In genomic region chr5:80255425-80255751, GRCh38 we compare ENCODE assay signal across 8 cellular contexts. TPM values are rescaled to one million over a fixed set of nuclear protein-coding genes. Genes with fewer than 3 reads are reported as not detected.
A peak's percentile ranks its signal among the peaks of the same experiment; 100 is the strongest.
DNase-seq lines count a peak whose midpoint lies in the region; ATAC-seq, FAIRE-seq and TF ChIP-seq lines count a peak whose summit lies in the region.

No MANE protein-coding gene starts in this region.

- DNase-seq in activated effector memory CD4-positive, alpha-beta T cell treated with anti-CD3 and anti-CD28 coated beads, Interleukin-2, amount 50 U/mL, for 16 hours, result peak; percentile 85
- DNase-seq in activated effector memory CD4-positive, alpha-beta T cell treated with Interleukin-2 at 50 U/mL for 16 hours, result no peak
- DNase-seq in NCI-H748 treated with DMSO at 0.1 percent for 48 hours (lab: John Stamatoyannopoulos, UW) (peak; percentile 63), cardiac septum (ENCODE audit: low spot score) (peak; percentile 85), pancreas (peak in 5 of 6 donors; percentile 51 to 85 (median 72)), inferior parietal cortex (ENCODE audit: extremely low spot score) (no peak)
- DNase-seq in activated naive CD8-positive, alpha-beta T cell treated with anti-CD3 and anti-CD28 coated beads, Interleukin-2, amount 10 ng/mL, durations not matched to agents 7 days and 5 days, result no peak

- no peaks in the 10 kb centered on the region for H3K27me3 Mint-ChIP-seq in activated naive CD8-positive, alpha-beta T cell treated with anti-CD3 and anti-CD28 coated beads, Interleukin-2, amount 10 ng/mL, durations not matched to agents 7 days and 5 days

- no peak for FAIRE-seq in pancreas (lab: Jason Lieb, UNC)

- ATAC-seq in HG02885 (IDR thresholded peaks at IDR 0.05; ENCODE audit: poor library complexity, unreplicated experiment) (peak; percentile 44), pancreas (peak; percentile 70 to 80 (median 72))
- ATAC-seq in activated naive CD8-positive, alpha-beta T cell treated with anti-CD3 and anti-CD28 coated beads, Interleukin-2, amount 10 ng/mL, durations not matched to agents 7 days and 5 days (ENCODE audit: low read depth), result peak; percentile 24

- H3K4me1 Mint-ChIP-seq in activated naive CD8-positive, alpha-beta T cell treated with anti-CD3 and anti-CD28 coated beads, Interleukin-2, amount 10 ng/mL, durations not matched to agents 7 days and 5 days, result peaks cover 34% of the 10 kb centered on the region

- intact Hi-C loops in cardiac septum (cut with DNase I) (loop anchor here (5.0 kb wide), 3 partner anchors 113 to 163 kb away; partner anchors contain the start of gene ZFYVE16), pancreas (cut with DNase I) (loop anchor here in 1 of 3 donors (10.0 kb wide), 1 partner anchor 71 kb away; no protein-coding TSS in a partner anchor)

- peaks cover 4 to 16% (median 13%) of the 10 kb centered on the region in 3 donors for H3K4me1 ChIP-seq in pancreas

- H3K4me3 ChIP-seq in pancreas, result peak overlapping the region; percentile 59 to 87 (median 74)

- no peak for TF ChIP-seq CTCF in pancreas (IDR thresholded peaks at IDR 0.05)

- H3K9me3 Mint-ChIP-seq in activated naive CD8-positive, alpha-beta T cell treated with anti-CD3 and anti-CD28 coated beads, Interleukin-2, amount 10 ng/mL, durations not matched to agents 7 days and 5 days, result no peaks in the 10 kb centered on the region

- peak overlapping the region; percentile 82 to 97 (median 92) for H3K27ac ChIP-seq in pancreas

- WGBS in pancreas, 2 donors, result 0 to 1% methylated on average over 27 to 28 of the region's 28 CpGs

- no peaks in the 10 kb centered on the region for H3K27me3 ChIP-seq in pancreas

- peak overlapping the region; percentile 87 for H3K4me3 Mint-ChIP-seq in activated naive CD8-positive, alpha-beta T cell treated with anti-CD3 and anti-CD28 coated beads, Interleukin-2, amount 10 ng/mL, durations not matched to agents 7 days and 5 days

- POLR2A ChIA-PET in activated naive CD8-positive, alpha-beta T cell treated with anti-CD3 and anti-CD28 coated beads, Interleukin-2, amount 10 ng/mL, durations not matched to agents 7 days and 5 days (lab: Charles Lee), result interaction anchor here (0.5 to 6.9 kb wide), 28 partner anchors 9 to 1960 kb away, joined by 3 to 95 read pairs (median 7); partner anchors contain the start of gene MTX3

- H3K36me3 ChIP-seq in pancreas, result no peaks in the 10 kb centered on the region

- no peaks in the 10 kb centered on the region for H3K9me3 ChIP-seq in pancreas

- H3K36me3 Mint-ChIP-seq in activated naive CD8-positive, alpha-beta T cell treated with anti-CD3 and anti-CD28 coated beads, Interleukin-2, amount 10 ng/mL, durations not matched to agents 7 days and 5 days, result peaks cover 26% of the 10 kb centered on the region

- peak overlapping the region; percentile 94 for H3K27ac Mint-ChIP-seq in activated naive CD8-positive, alpha-beta T cell treated with anti-CD3 and anti-CD28 coated beads, Interleukin-2, amount 10 ng/mL, durations not matched to agents 7 days and 5 days

RNA-seq across cellular contexts. Expression of gene SERINC5, which starts 0.5 kb away (rescaled TPM):
- total RNA-seq in activated naive CD8-positive, alpha-beta T cell treated with anti-CD3 and anti-CD28 coated beads, Interleukin-2, amount 10 ng/mL, durations not matched to agents 7 days and 5 days, result 10 to 100 TPM; 70.2 to 78.3 TPM
- 20.9 TPM for total RNA-seq in cardiac septum
- total RNA-seq in pancreas, result 10 to 100 TPM; 11.6 to 43.2 (median 15.7) TPM
- 1 to 10 TPM; 3.7 to 5.2 TPM for polyA plus RNA-seq in pancreas

Comparison
In these comparisons a context has a peak if more than half of its experiments do, and no peak if none do; other contexts are left out.
1. DNase-seq: peak in activated effector memory CD4-positive, alpha-beta T cell treated with anti-CD3 and anti-CD28 coated beads, Interleukin-2, amount 50 U/mL, for 16 hours (single experiment), NCI-H748 treated with DMSO at 0.1 percent for 48 hours (single experiment), cardiac septum (single experiment) and pancreas (5 of 6); none in activated effector memory CD4-positive, alpha-beta T cell treated with Interleukin-2 at 50 U/mL for 16 hours (single experiment), activated naive CD8-positive, alpha-beta T cell treated with anti-CD3 and anti-CD28 coated beads, Interleukin-2, amount 10 ng/mL, durations not matched to agents 7 days and 5 days (single experiment) and inferior parietal cortex (single experiment).
2. Peak in every context shown above with its lines, with median percentiles within 50 percentile points of each other: ATAC-seq.